In the genomic region with DNA sequence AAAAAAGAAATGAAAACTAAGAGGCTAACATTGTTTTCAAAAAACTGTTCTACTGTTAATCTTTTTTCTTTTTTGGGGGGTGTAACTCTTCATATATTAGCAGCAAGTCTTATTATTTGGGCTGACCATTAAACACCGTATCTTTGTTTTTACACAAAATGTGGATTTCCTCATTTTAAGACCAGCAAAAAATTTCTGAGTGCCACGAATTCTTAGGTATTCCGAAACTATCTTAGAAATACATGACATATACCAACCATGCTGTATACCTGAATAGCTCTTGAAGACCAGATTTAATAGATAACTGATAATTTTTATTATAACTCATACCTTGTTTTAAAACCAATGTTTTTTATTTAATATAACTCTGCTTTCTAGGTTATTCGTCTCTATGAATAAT, we compare ENCODE assay signal across 10 cellular contexts. TPM values are rescaled to one million over a fixed set of nuclear protein-coding genes. Genes with fewer than 3 reads are reported as not detected.
DNase-seq lines count a peak whose midpoint lies in the region; ATAC-seq, FAIRE-seq and TF ChIP-seq lines count a peak whose summit lies in the region.
"Had no signal": no experiment of that assay in that cellular context is flagged by ENCODE, and none has a peak within 500 bp of the region (broad histone marks: within the 10 kb centered on the region; RNA-seq: fewer than 3 reads in every experiment).

No MANE protein-coding gene starts in this region.

- H3K9me2 ChIP-seq in PC-3 (replicated peaks; ENCODE audit: low read length) = no peaks in the 10 kb centered on the region

- peaks cover 3% of the 10 kb centered on the region for H3F3A ChIP-seq in PC-3 (ENCODE audit: low read length, unreplicated experiment)

- H2AFZ ChIP-seq in PC-3 (ENCODE audit: low read length) (peak overlapping the region; percentile 87), endothelial cell of umbilical vein (ENCODE audit: low read depth, low read length) (peak overlapping the region; percentile 63), osteoblast (ENCODE audit: low read length) (peak overlapping the region; percentile 94)

- H3K36me3 ChIP-seq in Caco-2 (ENCODE audit: control insufficient read depth, insufficient read depth, low read length) = no peaks in the 10 kb centered on the region
- no peaks in the 10 kb centered on the region for H3K36me3 ChIP-seq in PC-3 (ENCODE audit: low read depth, low read length)
- H3K36me3 ChIP-seq in endothelial cell of umbilical vein (ENCODE audit: control insufficient read depth in 2 of 2, extremely low read depth in 1 of 2, insufficient read depth in 2 of 2, low read length in 2 of 2) = no peaks in the 10 kb centered on the region
- H3K36me3 ChIP-seq in osteoblast (ENCODE audit: insufficient read depth, low read length) = peaks cover 1% of the 10 kb centered on the region

- no peaks in the 10 kb centered on the region for H3K27me3 ChIP-seq in Caco-2 (replicated peaks; ENCODE audit: control insufficient read depth, insufficient read depth, low read length)
- no peaks in the 10 kb centered on the region for H3K27me3 ChIP-seq in PC-3 (ENCODE audit: low read length)
- no peaks in the 10 kb centered on the region for H3K27me3 ChIP-seq in endothelial cell of umbilical vein (ENCODE audit: control insufficient read depth in 2 of 2, insufficient read depth in 2 of 2, low read length in 2 of 2)
- H3K27me3 ChIP-seq in osteoblast (ENCODE audit: insufficient read depth, low read length) = no peaks in the 10 kb centered on the region

- TF ChIP-seq POLR2A in endothelial cell of umbilical vein (IDR thresholded peaks at IDR 0.05; ENCODE audit: low read depth, low read length) = no peak

- H3K4me2 ChIP-seq in PC-3 (ENCODE audit: low read length) (peak overlapping the region; percentile 86), endothelial cell of umbilical vein (ENCODE audit: insufficient read depth, low read length) (peak overlapping the region; percentile 80), osteoblast (ENCODE audit: insufficient read depth, low read length) (peak overlapping the region; percentile 97)

- no peaks in the 10 kb centered on the region for H3K4me1 Mint-ChIP-seq in Caco-2 (ENCODE audit: low read depth, unreplicated experiment)

- H3K4me3 Mint-ChIP-seq in Caco-2 (ENCODE audit: unreplicated experiment) = no peak overlapping the region

- CTCF ChIA-PET in Caco-2 (lab: Charles Lee) = no interaction called here
- CTCF ChIA-PET in PC-3 (lab: Charles Lee) = no interaction called here
- CTCF ChIA-PET in endothelial cell of umbilical vein (lab: Charles Lee) = interaction anchor here (0.7 to 3.0 kb wide), 6 partner anchors 11 to 455 kb away, joined by 3 to 16 read pairs (median 4); partner anchors contain the start of gene SYNM

- H3K4me3 ChIP-seq in Caco-2 (ENCODE audit: low read depth, low read length) (peak overlapping the region; percentile 84), PC-3 (ENCODE audit: low read length) (peak overlapping the region; percentile 78), endothelial cell of umbilical vein (replicated peaks in 1 of 3; ENCODE audit: insufficient read depth in 1 of 3, low read depth in 1 of 3, low read length in 3 of 3) (peak overlapping the region in 2 of 3 experiments; percentile 100), osteoblast (ENCODE audit: insufficient read depth, low read length) (peak overlapping the region; percentile 76)

- H3K9me3 ChIP-seq in Caco-2 = no peaks in the 10 kb centered on the region
- H3K9me3 ChIP-seq in PC-3 (ENCODE audit: low read length) = no peaks in the 10 kb centered on the region
- no peaks in the 10 kb centered on the region for H3K9me3 ChIP-seq in endothelial cell of umbilical vein (replicated peaks; ENCODE audit: control insufficient read depth, insufficient read depth, low read length)
- H3K9me3 ChIP-seq in osteoblast (ENCODE audit: low read depth, low read length) = no peaks in the 10 kb centered on the region

- intact Hi-C loops in Caco-2 (cut with micrococcal nuclease; ENCODE audit: unreplicated experiment) = no loop called here
- intact Hi-C loops in PC-3 (cut with micrococcal nuclease) = loop anchor here (5.0 kb wide), 1 partner anchor 72 kb away; no protein-coding TSS in a partner anchor
- intact Hi-C loops in endothelial cell of umbilical vein (cut with micrococcal nuclease) = loop anchor here (2.0 kb wide), 1 partner anchor 317 kb away; no protein-coding TSS in a partner anchor

- ATAC-seq in PC-3 = no peak
- no peak for ATAC-seq in GM19455 (IDR thresholded peaks at IDR 0.05; ENCODE audit: unreplicated experiment)
- no peak for ATAC-seq in GM18511 (IDR thresholded peaks at IDR 0.05; ENCODE audit: unreplicated experiment)

- H3K36me3 Mint-ChIP-seq in Caco-2 (ENCODE audit: insufficient read depth, unreplicated experiment) = no peaks in the 10 kb centered on the region

- no peaks in the 10 kb centered on the region for H3K9me3 Mint-ChIP-seq in Caco-2 (ENCODE audit: unreplicated experiment)

- H3K9ac ChIP-seq in PC-3 (ENCODE audit: low read length) (peak overlapping the region; percentile 94), endothelial cell of umbilical vein (replicated peaks; ENCODE audit: extremely low read depth, insufficient read depth, low read length) (peak overlapping the region; percentile 100)

- no peak overlapping the region for H3K27ac Mint-ChIP-seq in Caco-2 (ENCODE audit: unreplicated experiment)

- H3K4me1 ChIP-seq in Caco-2 (no peaks in the 10 kb centered on the region; the same call in 1 of the 2 replicates), PC-3 (ENCODE audit: insufficient read depth, low read length) (peaks cover 38% of the 10 kb centered on the region), endothelial cell of umbilical vein (ENCODE audit: control insufficient read depth, extremely low read depth, insufficient read depth, low read length) (peaks cover 30% of the 10 kb centered on the region), osteoblast (ENCODE audit: insufficient read depth, low read length) (peaks cover 47% of the 10 kb centered on the region)

- dilution Hi-C loops in endothelial cell of umbilical vein (cut with MboI; ENCODE audit: extremely low pct_ligation_motif_present, low sequenced_read_pairs) = no loop called here

- TF ChIP-seq CTCF in Caco-2 (IDR thresholded peaks at IDR 0.05; ENCODE audit: insufficient read depth in 1 of 2, low read depth in 1 of 2, low read length in 1 of 2, severe bottlenecking in 1 of 2, unreplicated experiment in 1 of 2) (no peak), PC-3 (conservative IDR thresholded peaks at IDR 0.05; ENCODE audit: low read depth, low read length) (no peak), endothelial cell of umbilical vein (IDR thresholded peaks at IDR 0.05; ENCODE audit: extremely low read depth in 1 of 2, insufficient read depth in 1 of 2, low read depth in 1 of 2, low read length in 2 of 2) (no peak), osteoblast (IDR thresholded peaks at IDR 0.05; ENCODE audit: extremely low read depth, low read depth, low read length) (no peak)

- H3K9me1 ChIP-seq in endothelial cell of umbilical vein (replicated peaks; ENCODE audit: control insufficient read depth, extremely low read depth, insufficient read depth, low read length) = no peaks in the 10 kb centered on the region

- H3K27ac ChIP-seq in PC-3 (ENCODE audit: low read length) (peak overlapping the region; percentile 69), endothelial cell of umbilical vein (ENCODE audit: insufficient read depth, low read depth, low read length) (peak overlapping the region; percentile 89), osteoblast (ENCODE audit: low read depth, low read length) (peak overlapping the region; percentile 92)

- BruUV-seq in Caco-2 (replicated peaks; lab: Mats Ljungman, UMichigan) (no TSS peak), PC-3 (replicated peaks; lab: Mats Ljungman, UMichigan) (no TSS peak), endothelial cell of umbilical vein (replicated peaks; lab: Mats Ljungman, UMichigan) (TSS peak; percentile 15)

- FAIRE-seq in endothelial cell of umbilical vein (lab: Jason Lieb, UNC) = no peak

- H3K79me2 ChIP-seq in PC-3 (ENCODE audit: low read length) = peaks cover 46% of the 10 kb centered on the region
- H3K79me2 ChIP-seq in endothelial cell of umbilical vein (ENCODE audit: control insufficient read depth, insufficient read depth, low read length) = peaks cover 27% of the 10 kb centered on the region
- peaks cover 41% of the 10 kb centered on the region for H3K79me2 ChIP-seq in osteoblast (ENCODE audit: insufficient read depth, low read length)

- DNase-seq in Caco-2 (no peak), PC-3 (no peak), endothelial cell of umbilical vein (ENCODE audit: low read depth, low spot score) (no peak), osteoblast (ENCODE audit: insufficient read length, low spot score, missing footprints) (no peak), inferior parietal cortex (ENCODE audit: extremely low spot score) (no peak), NCI-H1092 (lab: John Stamatoyannopoulos, UW) (no peak)
- DNase-seq: GDM1, NCI-H69 had no signal

- H3K27me3 Mint-ChIP-seq in Caco-2 (ENCODE audit: insufficient read depth, unreplicated experiment) = no peaks in the 10 kb centered on the region

- H4K20me1 ChIP-seq in PC-3 (ENCODE audit: low read length) (no peaks in the 10 kb centered on the region), endothelial cell of umbilical vein (replicated peaks; ENCODE audit: control insufficient read depth, extremely low read depth, insufficient read depth, low read length) (no peaks in the 10 kb centered on the region), osteoblast (ENCODE audit: insufficient read depth, low read length) (no peaks in the 10 kb centered on the region)

- POLR2A ChIA-PET in Caco-2 (lab: Charles Lee) = no interaction called here
- POLR2A ChIA-PET in PC-3 (lab: Charles Lee; ENCODE audit: unreplicated experiment) = no interaction called here
- POLR2A ChIA-PET in endothelial cell of umbilical vein (lab: Charles Lee) = no interaction called here

RNA-seq across cellular contexts. Expression of gene TTC23, which starts 0.6 kb away (rescaled TPM):
- 8.5 and 10.8 TPM in 2 replicates for total RNA-seq in Caco-2 (2022)
- 8.2 and 10.4 TPM in 2 replicates for total RNA-seq in PC-3 (2014; rRNA removed)
- total RNA-seq in endothelial cell of umbilical vein = 18.6 and 27.3 TPM in 2 replicates
- polyA plus RNA-seq in endothelial cell of umbilical vein = 3.0 and 4.1 TPM in 2 replicates
- 3.6 and 4.5 TPM in 2 replicates for polyA plus RNA-seq in endothelial cell of umbilical vein (2011; cell fraction: cytosol; rRNA removed)
- 10.1 and 10.9 TPM in 2 replicates for polyA plus RNA-seq in endothelial cell of umbilical vein (2011; cell fraction: nucleus; rRNA removed)
- 15.8 and 18.0 TPM in 2 replicates for polyA plus RNA-seq in endothelial cell of umbilical vein (2012)
- polyA minus RNA-seq in endothelial cell of umbilical vein = 6.5 and 7.0 TPM in 2 replicates
- polyA minus RNA-seq in endothelial cell of umbilical vein (2011; cell fraction: cytosol; rRNA and poly(A)+ RNA removed) = 4.0 TPM
- 16.3 and 22.2 TPM in 2 replicates for polyA minus RNA-seq in endothelial cell of umbilical vein (2011; cell fraction: nucleus; rRNA and poly(A)+ RNA removed)
- 21.7 and 27.4 TPM in 2 replicates for total RNA-seq in osteoblast

RNA-seq across cellular contexts. Expression of gene LRRC28, which starts 1.3 kb away (rescaled TPM):
- total RNA-seq in Caco-2 (2022) (15.2 and 17.8 TPM in 2 replicates), PC-3 (2014; rRNA removed) (10.6 and 14.9 TPM in 2 replicates), endothelial cell of umbilical vein (19.6 and 22.4 TPM in 2 replicates), osteoblast (32.6 and 32.7 TPM in 2 replicates)
- 26.7 and 27.8 TPM in 2 replicates for polyA plus RNA-seq in endothelial cell of umbilical vein
- polyA plus RNA-seq in endothelial cell of umbilical vein (2011; cell fraction: cytosol; rRNA removed) = 26.0 TPM in 2 replicates
- polyA plus RNA-seq in endothelial cell of umbilical vein (2011; cell fraction: nucleus; rRNA removed) = 22.9 and 23.9 TPM in 2 replicates
- polyA plus RNA-seq in endothelial cell of umbilical vein (2012) = 17.3 and 21.0 TPM in 2 replicates
- polyA minus RNA-seq in endothelial cell of umbilical vein = 46.6 and 47.2 TPM in 2 replicates
- polyA minus RNA-seq in endothelial cell of umbilical vein (2011; cell fraction: cytosol; rRNA and poly(A)+ RNA removed) = 2.6 TPM
- 57.0 and 84.0 TPM in 2 replicates for polyA minus RNA-seq in endothelial cell of umbilical vein (2011; cell fraction: nucleus; rRNA and poly(A)+ RNA removed)
